In the genomic region with DNA sequence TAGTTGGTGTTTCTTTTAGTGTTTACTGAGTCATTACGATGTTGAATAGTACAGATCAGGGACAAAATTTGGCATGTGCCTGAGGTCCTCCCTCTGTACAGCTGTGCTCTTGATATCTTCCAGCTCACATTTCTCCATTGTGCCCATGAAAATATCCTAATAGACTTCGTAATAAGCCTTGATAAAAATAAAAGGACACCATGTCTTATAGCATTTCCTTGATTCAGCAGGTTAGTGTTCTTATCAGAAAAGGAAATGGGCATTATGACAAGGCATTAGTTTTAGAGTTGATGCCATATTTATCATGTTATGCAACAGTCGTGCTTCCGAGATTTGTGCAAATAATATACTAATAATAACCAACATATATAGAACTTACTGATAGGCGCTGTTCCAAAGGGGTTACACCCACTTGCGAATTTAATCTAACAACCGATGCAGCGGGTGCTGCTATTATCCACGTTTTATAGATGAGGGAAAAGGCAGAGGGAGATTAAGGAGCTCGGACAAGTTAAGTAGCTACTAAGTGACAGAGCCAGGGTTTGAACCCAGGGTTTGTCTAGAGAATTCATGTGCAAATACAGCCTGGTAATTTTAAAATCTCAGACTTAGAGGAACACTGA, we compare ENCODE assay signal across 14 cellular contexts. TPM values are rescaled to one million over a fixed set of nuclear protein-coding genes. Genes with fewer than 3 reads are reported as not detected.
DNase-seq lines count a peak whose midpoint lies in the region; ATAC-seq, FAIRE-seq and TF ChIP-seq lines count a peak whose summit lies in the region.
"Had no signal": no experiment of that assay in that cellular context is flagged by ENCODE, and none has a peak within 500 bp of the region (broad histone marks: within the 10 kb centered on the region; RNA-seq: fewer than 3 reads in every experiment).

No MANE protein-coding gene starts in this region.

- H3K9me3 ChIP-seq in endothelial cell of umbilical vein (replicated peaks; ENCODE audit: control insufficient read depth, insufficient read depth, low read length) (no peaks in the 10 kb centered on the region), right atrium auricular region (no peaks in the 10 kb centered on the region), stomach (no peaks in the 10 kb centered on the region)

- no peaks in the 10 kb centered on the region for H3K27me3 ChIP-seq in endothelial cell of umbilical vein (ENCODE audit: control insufficient read depth in 2 of 2, insufficient read depth in 2 of 2, low read length in 2 of 2)
- H3K27me3 ChIP-seq in right atrium auricular region = no peaks in the 10 kb centered on the region
- H3K27me3 ChIP-seq in stomach = no peaks in the 10 kb centered on the region

- TF ChIP-seq EP300 in stomach (IDR thresholded peaks at IDR 0.05) = no peak

- POLR2A ChIA-PET in endothelial cell of umbilical vein (lab: Charles Lee) = no interaction called here

- no peak overlapping the region for H3K4me3 ChIP-seq in endothelial cell of umbilical vein (replicated peaks in 1 of 3; ENCODE audit: insufficient read depth in 1 of 3, low read depth in 1 of 3, low read length in 3 of 3)
- H3K4me3 ChIP-seq in right atrium auricular region = no peak overlapping the region
- H3K4me3 ChIP-seq in stomach = no peak overlapping the region
- H3K4me3 ChIP-seq: K562 had no signal

- H3K4me1 ChIP-seq in endothelial cell of umbilical vein (ENCODE audit: control insufficient read depth, extremely low read depth, insufficient read depth, low read length) = peaks cover 16% of the 10 kb centered on the region
- H3K4me1 ChIP-seq in right atrium auricular region = peaks cover 0 to 21% of the 10 kb centered on the region in 2 donors
- peaks cover 0 to 16% (median 10%) of the 10 kb centered on the region in 4 donors for H3K4me1 ChIP-seq in stomach

- no peak overlapping the region for H3K9ac ChIP-seq in endothelial cell of umbilical vein (replicated peaks; ENCODE audit: extremely low read depth, insufficient read depth, low read length)

- no peaks in the 10 kb centered on the region for H3K79me2 ChIP-seq in endothelial cell of umbilical vein (ENCODE audit: control insufficient read depth, insufficient read depth, low read length)

- FAIRE-seq in endothelial cell of umbilical vein (lab: Jason Lieb, UNC) = peak; percentile 77
- FAIRE-seq: H54, K562 had no signal

- H3K4me2 ChIP-seq in endothelial cell of umbilical vein (ENCODE audit: insufficient read depth, low read length) = peak overlapping the region; percentile 63

- dilution Hi-C loops in endothelial cell of umbilical vein (cut with MboI; ENCODE audit: extremely low pct_ligation_motif_present, low sequenced_read_pairs) = no loop called here

- DNase-seq in NCI-H226 (peak; percentile 45), endothelial cell of umbilical vein (ENCODE audit: low read depth, low spot score) (peak; percentile 44), right atrium auricular region (ENCODE audit: low spot score) (no peak), stomach (peak; percentile 66), DMS53 treated with DMSO at 0.1 percent for 48 hours (lab: John Stamatoyannopoulos, UW; ENCODE audit: unreplicated experiment) (no peak), GM20000 (ENCODE audit: low spot score) (no peak)
- DNase-seq: AML-193, Calu3, NCI-H1092 treated with DMSO at 0.1 percent for 48 hours, NCI-H1694, NCI-H69 had no signal

- WGBS in stomach, 5 donors = 26 to 39% (median 33%) methylated on average over 10 of the region's 10 CpGs

- H2AFZ ChIP-seq in endothelial cell of umbilical vein (ENCODE audit: low read depth, low read length) = no peak overlapping the region

- no peaks in the 10 kb centered on the region for H4K20me1 ChIP-seq in endothelial cell of umbilical vein (replicated peaks; ENCODE audit: control insufficient read depth, extremely low read depth, insufficient read depth, low read length)

- no peak overlapping the region for H3K27ac ChIP-seq in endothelial cell of umbilical vein (ENCODE audit: insufficient read depth, low read depth, low read length)
- peak overlapping the region; percentile 28 to 32 for H3K27ac ChIP-seq in right atrium auricular region
- H3K27ac ChIP-seq in stomach = peak overlapping the region; percentile 24 to 73 (median 55)

- CTCF ChIA-PET in endothelial cell of umbilical vein (lab: Charles Lee) = interaction anchor here (1.4 to 3.2 kb wide), 3 partner anchors 8 to 161 kb away, joined by 3 to 29 read pairs (median 6); a partner anchor contains a TSS

- TF ChIP-seq POLR2A in endothelial cell of umbilical vein (IDR thresholded peaks at IDR 0.05; ENCODE audit: low read depth, low read length) (no peak), stomach (IDR thresholded peaks at IDR 0.05) (no peak)

- ATAC-seq in HG03045 (IDR thresholded peaks at IDR 0.05; ENCODE audit: unreplicated experiment) = no peak
- ATAC-seq: K562 had no signal

- no TSS peak for BruUV-seq in endothelial cell of umbilical vein (replicated peaks; lab: Mats Ljungman, UMichigan)

- H3K9me1 ChIP-seq in endothelial cell of umbilical vein (replicated peaks; ENCODE audit: control insufficient read depth, extremely low read depth, insufficient read depth, low read length) = no peaks in the 10 kb centered on the region

- TF ChIP-seq CTCF in endothelial cell of umbilical vein (IDR thresholded peaks at IDR 0.05; ENCODE audit: extremely low read depth in 1 of 2, insufficient read depth in 1 of 2, low read depth in 1 of 2, low read length in 2 of 2) (no peak), right atrium auricular region (IDR thresholded peaks at IDR 0.05) (no peak), stomach (IDR thresholded peaks at IDR 0.05) (no peak), GM20000 (IDR thresholded peaks at IDR 0.05; ENCODE audit: extremely low read depth, missing control alignments) (no peak)

- intact Hi-C loops in endothelial cell of umbilical vein (cut with micrococcal nuclease) = no loop called here
- intact Hi-C loops in stomach (cut with DNase I; ENCODE audit: low total_unique reads) = no loop called here

- H3K36me3 ChIP-seq in endothelial cell of umbilical vein (ENCODE audit: control insufficient read depth in 2 of 2, extremely low read depth in 1 of 2, insufficient read depth in 2 of 2, low read length in 2 of 2) = no peaks in the 10 kb centered on the region
- H3K36me3 ChIP-seq in right atrium auricular region = no peaks in the 10 kb centered on the region
- no peaks in the 10 kb centered on the region for H3K36me3 ChIP-seq in stomach

TF ChIP-seq in endothelial cell of umbilical vein, 7 proteins besides CTCF, POLR2A, EP300 and RAD21:
- no peak for TF ChIP-seq POLR2AphosphoS5 (IDR thresholded peaks at IDR 0.05; ENCODE audit: insufficient read depth, low read depth, low read length)
- TF ChIP-seq, protein P1, sequence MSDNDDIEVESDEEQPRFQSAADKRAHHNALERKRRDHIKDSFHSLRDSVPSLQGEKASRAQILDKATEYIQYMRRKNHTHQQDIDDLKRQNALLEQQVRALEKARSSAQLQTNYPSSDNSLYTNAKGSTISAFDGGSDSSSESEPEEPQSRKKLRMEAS (IDR thresholded peaks at IDR 0.05; ENCODE audit: insufficient read depth, insufficient read length) = no peak
- no peak for TF ChIP-seq EZH2 (IDR thresholded peaks at IDR 0.05; ENCODE audit: borderline replicate concordance, low read depth, low read length, severe bottlenecking)
- TF ChIP-seq GATA2 (IDR thresholded peaks at IDR 0.05; ENCODE audit: insufficient read depth, insufficient read length, low read depth, low read length) = no peak
- TF ChIP-seq MYC (IDR thresholded peaks at IDR 0.05; ENCODE audit: low read depth, low read length) = no peak
TF ChIP-seq in endothelial cell of umbilical vein: peak in this region for 0.

RNA-seq across cellular contexts. Expression of a gene that starts 15.2 kb away (rescaled TPM):
- total RNA-seq in endothelial cell of umbilical vein = 104 and 108 TPM in 2 replicates
- polyA plus RNA-seq in endothelial cell of umbilical vein = 43.7 and 46.3 TPM in 2 replicates
- polyA plus RNA-seq in endothelial cell of umbilical vein (2011; cell fraction: cytosol; rRNA removed) = 45.3 and 50.4 TPM in 2 replicates
- polyA plus RNA-seq in endothelial cell of umbilical vein (2011; cell fraction: nucleus; rRNA removed) = 96.2 and 115 TPM in 2 replicates
- polyA plus RNA-seq in endothelial cell of umbilical vein (2012) = 75.2 and 89.1 TPM in 2 replicates
- polyA minus RNA-seq in endothelial cell of umbilical vein = 243 and 259 TPM in 2 replicates
- polyA minus RNA-seq in endothelial cell of umbilical vein (2011; cell fraction: cytosol; rRNA and poly(A)+ RNA removed) = 201 TPM
- polyA minus RNA-seq in endothelial cell of umbilical vein (2011; cell fraction: nucleus; rRNA and poly(A)+ RNA removed) = 287 and 385 TPM in 2 replicates
- total RNA-seq in right atrium auricular region = 100 to 1,000 TPM; 195 to 215 TPM
- 100 to 1,000 TPM in 4 of 5 donors, 10 to 100 TPM in 1; 46.3 to 192 (median 162) TPM for total RNA-seq in stomach
- 10 to 100 TPM; 13.2 to 32.1 (median 22.4) TPM for polyA plus RNA-seq in stomach

Comparison
In these comparisons a context has a peak if more than half of its experiments do, and no peak if none do; other contexts are left out.
1. DNase-seq: peak in NCI-H226 (single experiment), endothelial cell of umbilical vein (single experiment) and stomach (single experiment); none in right atrium auricular region (single experiment), DMS53 treated with DMSO at 0.1 percent for 48 hours (single experiment) and GM20000 (single experiment).